In the genomic region with DNA sequence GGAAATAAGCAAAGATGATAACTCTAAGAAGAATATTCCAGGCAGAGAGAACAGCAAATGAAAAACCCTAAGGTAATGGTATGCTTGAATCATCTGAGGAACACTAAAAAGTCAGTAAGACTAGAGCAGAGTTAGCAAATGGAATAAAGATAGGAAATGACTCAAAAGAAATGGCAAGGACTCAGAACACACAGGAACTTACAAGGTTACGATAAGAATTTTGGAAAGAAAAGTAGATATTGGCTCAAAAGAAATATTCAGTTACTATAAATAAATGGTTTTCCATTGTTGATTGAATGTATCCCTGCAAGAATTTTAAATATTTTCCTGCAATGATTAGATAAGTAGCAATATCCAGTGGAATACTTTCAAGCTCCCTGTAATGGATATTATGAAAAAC, we compare ENCODE assay signal across 21 cellular contexts.
A peak's percentile ranks its signal among the peaks of the same experiment; 100 is the strongest.
DNase-seq lines count a peak whose midpoint lies in the region; ATAC-seq and TF ChIP-seq lines count a peak whose summit lies in the region.
"Had no signal": no experiment of that assay in that cellular context is flagged by ENCODE, and none has a peak within 500 bp of the region (broad histone marks: within the 10 kb centered on the region; RNA-seq: fewer than 3 reads in every experiment).

No MANE protein-coding gene starts in this region.

- WGBS in heart left ventricle, 4 donors: 25 to 51% (median 31%) methylated on average over 1 of the region's 1 CpG

- H3K36me3 ChIP-seq in heart left ventricle: no peaks in the 10 kb centered on the region
- H3K36me3 ChIP-seq in thoracic aorta: no peaks in the 10 kb centered on the region
- H3K36me3 ChIP-seq: neural progenitor cell had no signal

- peak overlapping the region in 2 of 12 donors; percentile 18 to 27 for H3K27ac ChIP-seq in heart left ventricle
- H3K27ac ChIP-seq in thoracic aorta: peak overlapping the region; percentile 38 to 42
- H3K27ac ChIP-seq: neural progenitor cell, VCaP had no signal

- intact Hi-C loops in heart left ventricle (cut with DNase I): no loop called here
- intact Hi-C loops in left ventricle myocardium superior (cut with micrococcal nuclease): no loop called here

- H3K9me3 ChIP-seq in heart left ventricle: peaks cover 0 to 9% (median 0%) of the 10 kb centered on the region in 12 donors
- H3K9me3 ChIP-seq in thoracic aorta: no peaks in the 10 kb centered on the region

- TF ChIP-seq POLR2A in heart left ventricle (IDR thresholded peaks at IDR 0.05): no peak

- ATAC-seq in heart left ventricle (peak in 3 of 4 donors; percentile 39 to 72 (median 64)), left ventricle myocardium superior (no peak), thoracic aorta (ENCODE audit: insufficient number of reproducible peaks, low FRiP score, low read depth) (peak; percentile 90), HG02798 (IDR thresholded peaks at IDR 0.05; ENCODE audit: poor library complexity, unreplicated experiment) (no peak)
- ATAC-seq: GM12878, Panc1 had no signal

- TF ChIP-seq CTCF in heart left ventricle (IDR thresholded peaks at IDR 0.05): no peak
- no peak for TF ChIP-seq CTCF in thoracic aorta (IDR thresholded peaks at IDR 0.05)

- DNase-seq in heart left ventricle (no peak), left ventricle myocardium superior (no peak), amniotic epithelial cell (ENCODE audit: low read depth) (peak; percentile 59), fibroblast of peridontal ligament (ENCODE audit: extremely low read depth) (peak; percentile 92), thoracic aorta (ENCODE audit: low spot score) (no peak), NCI-H510A (lab: John Stamatoyannopoulos, UW) (no peak), iPS-NIHi7 (ENCODE audit: extremely low spot score) (no peak)
- DNase-seq: activated effector memory CD4-positive, alpha-beta T cell treated with anti-CD3 and anti-CD28 coated beads, Interleukin-2, amount 50 U/mL, for 16 hours; effector CD8-positive, alpha-beta T cell; foreskin melanocyte; GOT3; MV-4-11; NCI-H774; stimulated activated CD4-positive, alpha-beta T cell treated with anti-CD3 and anti-CD28 coated beads, Interleukin-4, amount 100 ng/mL, for 1 hour; stimulated activated CD8-positive, alpha-beta memory T cell treated with anti-CD3 and anti-CD28 coated beads, Interleukin-4, amount 100 ng/mL, for 48 hours; SW 1271 had no signal

- H3K4me3 ChIP-seq in heart left ventricle (no peak overlapping the region), thoracic aorta (no peak overlapping the region)
- H3K4me3 ChIP-seq: GM12878, neural progenitor cell had no signal

- H3K27me3 ChIP-seq in heart left ventricle (no peaks in the 10 kb centered on the region), thoracic aorta (replicated peaks; ENCODE audit: insufficient read depth) (no peaks in the 10 kb centered on the region)
- H3K27me3 ChIP-seq: neural progenitor cell had no signal

- H3K4me1 ChIP-seq in heart left ventricle (peaks cover 0 to 15% (median 0%) of the 10 kb centered on the region in 12 donors), thoracic aorta (ENCODE audit: control insufficient read depth in 1 of 2, low read depth in 2 of 2) (peaks cover 9 to 30% of the 10 kb centered on the region in 2 donors)

Comparison
In these comparisons a context has a peak if more than half of its experiments do, and no peak if none do; other contexts are left out.
1. ATAC-seq: peak in heart left ventricle (3 of 4) and thoracic aorta (single experiment); none in left ventricle myocardium superior (single experiment) and HG02798 (single experiment).
2. DNase-seq: peak in amniotic epithelial cell (single experiment) and fibroblast of peridontal ligament (single experiment); none in heart left ventricle (0 of 5), left ventricle myocardium superior (single experiment), thoracic aorta (single experiment), NCI-H510A (single experiment) and iPS-NIHi7 (single experiment).